ENCODE assay signal across 15 cellular contexts in genomic region chr19:29675650-29676186, GRCh38. TPM values are rescaled to one million over a fixed set of nuclear protein-coding genes. Genes with fewer than 3 reads are reported as not detected.
DNase-seq lines count a peak whose midpoint lies in the region; ATAC-seq and TF ChIP-seq lines count a peak whose summit lies in the region.
"Had no signal": no experiment of that assay in that cellular context is flagged by ENCODE, and none has a peak within 500 bp of the region (broad histone marks: within the 10 kb centered on the region; RNA-seq: fewer than 3 reads in every experiment).

No MANE protein-coding gene starts in this region.

- H3K36me3 ChIP-seq in KOPT-K1 (ENCODE audit: insufficient read depth, low read length), result peaks cover 49% of the 10 kb centered on the region
- H3K36me3 ChIP-seq: neutrophil had no signal

- H3K9me3 ChIP-seq in CD4-positive, alpha-beta T cell (ENCODE audit: control insufficient read depth, low read length), result no peaks in the 10 kb centered on the region
- no peaks in the 10 kb centered on the region for H3K9me3 ChIP-seq in KOPT-K1 (ENCODE audit: insufficient read depth, low read length, poor library complexity, severe bottlenecking)
- H3K9me3 ChIP-seq: neutrophil had no signal

- DNase-seq in CD4-positive, alpha-beta T cell, result peak in 1 of 10 experiments; percentile 29
- peak; percentile 52 to 74 for DNase-seq in hippocampal formation (lab: John Stamatoyannopoulos, UW)
- DNase-seq in sciatic nerve (ENCODE audit: low spot score), result peak; percentile 53
- no peak for DNase-seq in stimulated activated CD4-positive, alpha-beta T cell treated with anti-CD3 and anti-CD28 coated beads, Interleukin-12 subunit alpha, Interleukin-12 subunit beta, amount 100 ng/mL, for 4 hours
- no peak for DNase-seq in islet precursor cell
- no peak for DNase-seq in NCI-H2107 (lab: John Stamatoyannopoulos, UW)
- DNase-seq: cortex of kidney; DMS53; NCI-H1417; NCI-H524; SHP77 treated with DMSO at 0.1 percent for 48 hours; stimulated activated CD4-positive, alpha-beta T cell treated with anti-CD3 and anti-CD28 coated beads, Interleukin-2, amount 100 ng/mL, for 24 hours; stimulated activated naive CD8-positive, alpha-beta T cell treated with anti-CD3 and anti-CD28 coated beads, Interleukin-15, Interleukin-2, amounts not matched to agents 100 U/mL and 50 U/mL, for 24 hours had no signal

- no peak for ATAC-seq in CD4-positive, alpha-beta T cell (ENCODE audit: poor library complexity)
- ATAC-seq in sciatic nerve, result peak; percentile 11
- ATAC-seq: stimulated activated naive CD8-positive, alpha-beta T cell treated with anti-CD3 and anti-CD28 coated beads, Interleukin-15, Interleukin-2, amounts not matched to agents 100 U/mL and 50 U/mL, for 24 hours had no signal

- no peaks in the 10 kb centered on the region for H3K27me3 ChIP-seq in CD4-positive, alpha-beta T cell (ENCODE audit: control insufficient read depth, insufficient read depth, low read length)
- H3K27me3 ChIP-seq: neutrophil had no signal

- POLR2A ChIA-PET in CD4-positive, alpha-beta T cell (lab: Charles Lee), result interaction anchor here (1.4 to 5.5 kb wide), 3 partner anchors 10 to 70 kb away, joined by 5 to 102 read pairs (median 28); partner anchors contain the start of genes C19orf12, PLEKHF1 and POP4

- no peak for TF ChIP-seq CTCF in CD4-positive, alpha-beta T cell (IDR thresholded peaks at IDR 0.05)

- H3K27me3 Mint-ChIP-seq in CD4-positive, alpha-beta T cell, result no peaks in the 10 kb centered on the region

- peaks cover 58% of the 10 kb centered on the region for H3K36me3 Mint-ChIP-seq in CD4-positive, alpha-beta T cell (ENCODE audit: low read depth)

- no peaks in the 10 kb centered on the region for H3K9me3 Mint-ChIP-seq in CD4-positive, alpha-beta T cell

- H3K4me1 Mint-ChIP-seq in CD4-positive, alpha-beta T cell (ENCODE audit: low read depth), result peaks cover 84% of the 10 kb centered on the region

- intact Hi-C loops in CD4-positive, alpha-beta T cell (cut with DNase I, micrococcal nuclease), result no loop called here
- intact Hi-C loops in sciatic nerve (cut with DNase I), result no loop called here

- CTCF ChIA-PET in CD4-positive, alpha-beta T cell (lab: Charles Lee), result interaction anchor here (0.7 to 3.2 kb wide), 3 partner anchors 8 to 65 kb away, joined by 3 to 14 read pairs (median 3); no protein-coding TSS in a partner anchor

- peak overlapping the region; percentile 92 for H3K27ac Mint-ChIP-seq in CD4-positive, alpha-beta T cell

- H3K4me3 Mint-ChIP-seq in CD4-positive, alpha-beta T cell, result no peak overlapping the region

- peak overlapping the region; percentile 78 for H3K27ac ChIP-seq in CD4-positive, alpha-beta T cell (ENCODE audit: low read depth, low read length)
- H3K27ac ChIP-seq in KOPT-K1 (ENCODE audit: low read depth, low read length, poor library complexity, severe bottlenecking), result peak overlapping the region; percentile 92
- H3K27ac ChIP-seq: neutrophil had no signal

RNA-seq across cellular contexts. Expression of gene PLEKHF1, which starts 10.5 kb away (rescaled TPM):
- total RNA-seq in CD4-positive, alpha-beta T cell, result 10 to 100 TPM; 37.5 to 41.0 TPM
- total RNA-seq in sciatic nerve, result 30.4 TPM

RNA-seq across cellular contexts. Expression of gene C19orf12, which starts 39.3 kb away (rescaled TPM):
- total RNA-seq in CD4-positive, alpha-beta T cell, result 1 to 10 TPM; 7.7 TPM
- total RNA-seq in sciatic nerve, result 30.9 TPM

Comparison
In these comparisons a context has a peak if more than half of its experiments do, and no peak if none do; other contexts are left out.
1. DNase-seq: peak in hippocampal formation (2 of 2) and sciatic nerve (single experiment); none in stimulated activated CD4-positive, alpha-beta T cell treated with anti-CD3 and anti-CD28 coated beads, Interleukin-12 subunit alpha, Interleukin-12 subunit beta, amount 100 ng/mL, for 4 hours (single experiment), islet precursor cell (single experiment) and NCI-H2107 (single experiment).